ENCODE assay signal across 12 cellular contexts in the genomic region with DNA sequence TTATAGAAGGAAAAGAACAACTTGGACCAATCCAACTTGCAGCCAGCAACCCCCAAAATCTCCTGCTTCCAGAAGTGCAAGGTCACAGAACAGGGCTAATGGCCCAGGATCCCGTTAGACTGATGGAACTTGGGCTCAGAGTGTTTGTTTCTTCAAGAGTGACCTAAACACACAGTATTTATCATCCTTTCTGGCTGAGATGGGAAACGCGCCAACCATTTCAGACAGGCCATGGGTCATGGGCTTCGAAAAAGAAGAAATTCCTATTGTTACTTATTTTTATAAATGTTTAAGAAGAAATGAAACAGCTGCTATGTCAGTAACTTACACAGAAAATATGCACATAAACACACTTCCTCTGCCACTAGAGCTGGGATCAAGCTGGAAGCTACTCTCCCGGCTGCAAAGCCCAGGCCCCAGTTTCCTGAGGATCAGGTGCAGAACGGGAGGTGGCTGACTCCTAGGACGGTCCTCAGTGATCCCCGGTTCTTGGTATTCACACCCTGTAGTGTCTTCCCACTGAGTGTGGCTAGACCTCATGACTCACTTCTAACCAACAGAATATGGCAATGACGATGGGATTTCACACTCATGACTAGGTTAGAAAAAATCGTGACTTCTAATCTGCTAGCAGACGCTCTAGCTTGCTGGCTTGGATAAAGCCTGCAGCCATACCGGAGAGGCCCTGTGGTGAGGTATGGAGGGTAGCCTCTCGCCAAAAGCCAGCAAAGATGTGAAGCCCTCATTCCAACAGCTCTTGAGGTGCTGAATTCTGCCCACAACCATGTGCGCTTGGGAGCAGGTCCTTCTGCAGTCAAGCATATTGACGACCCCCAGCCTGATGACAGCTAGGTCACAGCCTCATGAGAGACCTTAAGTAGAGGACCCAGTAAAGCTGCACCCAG.
DNase-seq lines count a peak whose midpoint lies in the region; TF ChIP-seq lines count a peak whose summit lies in the region.
"Had no signal": no experiment of that assay in that cellular context is flagged by ENCODE, and none has a peak within 500 bp of the region (broad histone marks: within the 10 kb centered on the region; RNA-seq: fewer than 3 reads in every experiment).

No MANE protein-coding gene starts in this region.

- no peak for TF ChIP-seq POLR2A in esophagus squamous epithelium (IDR thresholded peaks at IDR 0.05)

- H3K79me2 ChIP-seq in OCI-LY1 (ENCODE audit: insufficient read depth, low read length): no peaks in the 10 kb centered on the region

- H3K4me3 Mint-ChIP-seq in CD14-positive monocyte (peak overlapping the region in 1 of 2 donors; percentile 9), osteocyte (ENCODE audit: unreplicated experiment) (no peak overlapping the region)
- H3K4me3 Mint-ChIP-seq: activated CD4-positive, alpha-beta memory T cell treated with anti-CD3 and anti-CD28 coated beads for 36 hours had no signal

- H3K27ac ChIP-seq in OCI-LY1 (ENCODE audit: low read depth, low read length, poor library complexity, severe bottlenecking): peak overlapping the region; percentile 96
- H3K27ac ChIP-seq in esophagus squamous epithelium: peak overlapping the region in 3 of 4 donors; percentile 60 to 78 (median 77)

- H3K9ac ChIP-seq in OCI-LY1 (ENCODE audit: low read length): no peak overlapping the region

- H3F3A ChIP-seq in OCI-LY1 (ENCODE audit: insufficient read depth, low read length): no peaks in the 10 kb centered on the region

- 53 to 64% methylated on average over 13 to 14 of the region's 15 CpGs for WGBS in esophagus squamous epithelium, 2 donors

- peak; percentile 74 for DNase-seq in CD14-positive monocyte (ENCODE audit: low spot score)
- DNase-seq in esophagus squamous epithelium (lab: John Stamatoyannopoulos, UW): no peak
- no peak for DNase-seq in osteocyte (ENCODE audit: extremely low spot score, unreplicated experiment)
- DNase-seq in NCI-H446 (lab: John Stamatoyannopoulos, UW): no peak
- DNase-seq in NCI-H187 treated with DMSO at 0.1 percent for 48 hours (lab: John Stamatoyannopoulos, UW): no peak
- DNase-seq in DMS153 (lab: John Stamatoyannopoulos, UW): no peak
- no peak for DNase-seq in HPDE6-E6E7 (ENCODE audit: extremely low spot score)
- DNase-seq: activated CD4-positive, alpha-beta memory T cell treated with anti-CD3 and anti-CD28 coated beads for 36 hours; NCI-H1092 treated with DMSO at 0.1 percent for 48 hours; occipital lobe had no signal

- H3K36me3 ChIP-seq in OCI-LY1 (ENCODE audit: insufficient read depth, low read length): peaks cover 19% of the 10 kb centered on the region; the same call in 1 of the 2 replicates
- peaks cover 0 to 34% (median 3%) of the 10 kb centered on the region in 3 donors for H3K36me3 ChIP-seq in esophagus squamous epithelium

- intact Hi-C loops in CD14-positive monocyte (cut with micrococcal nuclease): loop anchor here in 1 of 2 donors (5.0 kb wide), 1 partner anchor 36 kb away; no protein-coding TSS in a partner anchor
- intact Hi-C loops in esophagus squamous epithelium (cut with DNase I): no loop called here

- no peak overlapping the region for H3K4me3 ChIP-seq in OCI-LY1 (ENCODE audit: low read depth, low read length, poor library complexity, severe bottlenecking)
- no peak overlapping the region for H3K4me3 ChIP-seq in esophagus squamous epithelium
- H3K4me3 ChIP-seq: ascending aorta had no signal

- no peaks in the 10 kb centered on the region for H3K9me2 ChIP-seq in OCI-LY1 (ENCODE audit: low read depth, low read length)

- no peak overlapping the region for H3K4me2 ChIP-seq in OCI-LY1 (ENCODE audit: low read length)

- H3K27me3 Mint-ChIP-seq in CD14-positive monocyte (ENCODE audit: low read depth in 3 of 3): peaks cover 4 to 31% (median 10%) of the 10 kb centered on the region in 3 donors
- no peaks in the 10 kb centered on the region for H3K27me3 Mint-ChIP-seq in osteocyte (ENCODE audit: unreplicated experiment)

- TF ChIP-seq CTCF in CD14-positive monocyte (IDR thresholded peaks at IDR 0.05) (no peak), OCI-LY1 (IDR thresholded peaks at IDR 0.05; ENCODE audit: low read length) (no peak), esophagus squamous epithelium (IDR thresholded peaks at IDR 0.05) (no peak), osteocyte (IDR thresholded peaks at IDR 0.05) (no peak)

- H3K27ac Mint-ChIP-seq in CD14-positive monocyte (peak overlapping the region; percentile 66 to 93 (median 85)), osteocyte (ENCODE audit: unreplicated experiment) (peak overlapping the region; percentile 5)
- H3K27ac Mint-ChIP-seq: activated CD4-positive, alpha-beta memory T cell treated with anti-CD3 and anti-CD28 coated beads for 36 hours had no signal

- H3K4me1 ChIP-seq in OCI-LY1 (ENCODE audit: insufficient read depth, low read length, severe bottlenecking) (peaks cover 44% of the 10 kb centered on the region), esophagus squamous epithelium (peaks cover 13 to 80% (median 21%) of the 10 kb centered on the region in 3 donors)

- H3K36me3 Mint-ChIP-seq in CD14-positive monocyte: peaks cover 87 to 90% of the 10 kb centered on the region in 2 donors
- peaks cover 33% of the 10 kb centered on the region for H3K36me3 Mint-ChIP-seq in osteocyte (ENCODE audit: unreplicated experiment)
- H3K36me3 Mint-ChIP-seq: activated CD4-positive, alpha-beta memory T cell treated with anti-CD3 and anti-CD28 coated beads for 36 hours had no signal

- no peaks in the 10 kb centered on the region for H4K20me1 ChIP-seq in OCI-LY1 (ENCODE audit: insufficient read depth, low read length)

- H3K9me3 ChIP-seq in OCI-LY1 (ENCODE audit: low read length) (no peaks in the 10 kb centered on the region), esophagus squamous epithelium (no peaks in the 10 kb centered on the region)
- H3K9me3 ChIP-seq: ascending aorta had no signal

- H3K9me3 Mint-ChIP-seq in CD14-positive monocyte: peaks cover 0 to 5% (median 0%) of the 10 kb centered on the region in 7 donors
- H3K9me3 Mint-ChIP-seq in osteocyte (ENCODE audit: unreplicated experiment): no peaks in the 10 kb centered on the region
- H3K9me3 Mint-ChIP-seq: activated CD4-positive, alpha-beta memory T cell treated with anti-CD3 and anti-CD28 coated beads for 36 hours had no signal

- no peaks in the 10 kb centered on the region for H3K27me3 ChIP-seq in OCI-LY1 (ENCODE audit: insufficient read depth, low read length)
- no peaks in the 10 kb centered on the region for H3K27me3 ChIP-seq in esophagus squamous epithelium
- H3K27me3 ChIP-seq: ascending aorta had no signal

- no peak overlapping the region for H2AFZ ChIP-seq in OCI-LY1 (ENCODE audit: low read length)

- H3K4me1 Mint-ChIP-seq in CD14-positive monocyte (peaks cover 48% of the 10 kb centered on the region), osteocyte (ENCODE audit: unreplicated experiment) (peaks cover 15% of the 10 kb centered on the region)
